26 cellular contexts compared by ENCODE assay signal in the genomic region with DNA sequence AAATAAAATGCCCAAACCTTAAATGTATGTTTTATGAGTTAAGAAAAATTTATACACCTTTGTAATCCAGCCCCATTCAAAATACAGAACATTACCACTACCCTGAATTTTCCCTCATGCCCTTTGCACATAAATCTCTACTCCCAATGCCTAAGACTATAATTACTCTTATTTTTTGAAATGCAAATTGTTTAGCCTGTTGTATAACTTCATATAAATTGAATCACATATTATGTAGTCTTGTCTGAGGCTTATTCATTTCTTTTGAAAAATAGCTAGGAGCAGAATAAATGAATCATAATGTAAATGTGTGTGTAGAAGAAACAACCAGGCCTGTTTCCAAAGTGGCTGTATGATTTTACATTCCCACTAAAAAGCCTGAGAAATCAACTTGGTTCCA.
"Had no signal": no experiment of that assay in that cellular context is flagged by ENCODE, and none has a peak within 500 bp of the region (broad histone marks: within the 10 kb centered on the region; RNA-seq: fewer than 3 reads in every experiment).

No MANE protein-coding gene starts in this region.

- DNase-seq: stimulated activated CD4-positive, alpha-beta T cell treated with anti-CD3 and anti-CD28 coated beads, Interleukin-2, amount 100 ng/mL, for 48 hours; stimulated activated CD4-positive, alpha-beta T cell treated with anti-CD3 and anti-CD28 coated beads, Interleukin-4, amount 100 ng/mL, for 1 hour; stimulated activated CD4-positive, alpha-beta T cell treated with anti-CD3 and anti-CD28 coated beads, Interleukin-4, amount 100 ng/mL, for 24 hours; stimulated activated CD4-positive, alpha-beta T cell treated with anti-CD3 and anti-CD28 coated beads, Interleukin-4, amount 100 ng/mL, for 4 hours; stimulated activated CD8-positive, alpha-beta memory T cell treated with anti-CD3 and anti-CD28 coated beads, Interleukin-4, amount 100 ng/mL, for 48 hours; stimulated activated naive B cell treated with anti-CD40 and anti-IgM and Interleukin-4, amounts not matched to agents 10 μg/mL and 1 μg/mL and 100 μg/mL, for 72 hours; stimulated activated naive CD4-positive, alpha-beta T cell; stimulated activated naive CD4-positive, alpha-beta T cell treated with Interleukin-2 at 50 U/mL for 16 hours; stimulated activated naive CD8-positive, alpha-beta T cell treated with anti-CD3 and anti-CD28 coated beads, Interleukin-15, amount 100 ng/mL, for 72 hours; stimulated activated naive CD8-positive, alpha-beta T cell treated with anti-CD3 and anti-CD28 coated beads, Interleukin-15, Interleukin-2, amounts not matched to agents 100 U/mL and 50 U/mL, for 24 hours; stomach; substantia nigra; testis; thyroid gland; tibial artery; transverse colon; trophoblast cell; upper lobe of left lung; upper lobe of right lung; uterus had no signal

- H3K9me3 ChIP-seq: stomach, suprapubic skin, testis, thoracic aorta, thyroid gland, tibial artery, tibial nerve, transverse colon, upper lobe of left lung, upper lobe of right lung, uterus, vagina had no signal

- H3K4me1 ChIP-seq: stomach, suprapubic skin, testis, thyroid gland, tibial artery, tibial nerve, transverse colon, upper lobe of left lung, upper lobe of right lung, uterus, vagina had no signal

- H3K27ac ChIP-seq: stomach, suprapubic skin, testis, thoracic aorta, thyroid gland, tibial artery, tibial nerve, transverse colon, upper lobe of left lung, upper lobe of right lung, uterus, vagina had no signal

- H3K4me3 ChIP-seq: stomach, suprapubic skin, testis, thoracic aorta, thyroid gland, tibial artery, tibial nerve, transverse colon, upper lobe of left lung, upper lobe of right lung, uterus, vagina had no signal

- H3K27me3 ChIP-seq: stomach, suprapubic skin, testis, thyroid gland, tibial artery, tibial nerve, transverse colon, upper lobe of left lung, upper lobe of right lung, uterus, vagina had no signal

- ATAC-seq: stimulated activated effector memory CD8-positive, alpha-beta T cell treated with anti-CD3 and anti-CD28 coated beads, Interleukin-12 subunit alpha, Interleukin-12 subunit beta, amount 100 ng/mL, for 72 hours; stimulated activated memory B cell treated with anti-CD40 and anti-IgM and Interleukin-4, amounts not matched to agents 10 μg/mL and 1 μg/mL and 100 μg/mL, for 72 hours; stimulated activated naive B cell treated with anti-CD40 and anti-IgM and Interleukin-4, amounts not matched to agents 10 μg/mL and 1 μg/mL and 100 μg/mL, for 72 hours; stimulated activated naive CD8-positive, alpha-beta T cell treated with anti-CD3 and anti-CD28 coated beads, Interleukin-15, amount 100 ng/mL, for 72 hours; stimulated activated naive CD8-positive, alpha-beta T cell treated with anti-CD3 and anti-CD28 coated beads, Interleukin-15, Interleukin-2, amounts not matched to agents 100 U/mL and 50 U/mL, for 24 hours; upper lobe of right lung had no signal

- H3K36me3 ChIP-seq: stomach, suprapubic skin, thoracic aorta, thyroid gland, tibial artery, tibial nerve, transverse colon, upper lobe of left lung, upper lobe of right lung, uterus, vagina had no signal
